In genomic region chr6:47476794-47477496, GRCh38 we compare ENCODE assay signal across 8 cellular contexts. TPM values are rescaled to one million over a fixed set of nuclear protein-coding genes. Genes with fewer than 3 reads are reported as not detected.
DNase-seq lines count a peak whose midpoint lies in the region; ATAC-seq and TF ChIP-seq lines count a peak whose summit lies in the region.

No MANE protein-coding gene starts in this region.

- H3K9ac ChIP-seq in SK-N-MC (ENCODE audit: insufficient read length), result peak overlapping the region; percentile 46

- TF ChIP-seq EP300 in ovary (IDR thresholded peaks at IDR 0.05), result no peak

- H3K36me3 ChIP-seq in SK-N-MC (ENCODE audit: insufficient read depth, low read length), result no peaks in the 10 kb centered on the region
- no peaks in the 10 kb centered on the region for H3K36me3 ChIP-seq in esophagus squamous epithelium
- H3K36me3 ChIP-seq in ovary, result no peaks in the 10 kb centered on the region

- H3K9me3 ChIP-seq in SK-N-MC (ENCODE audit: low read depth, low read length) (no peaks in the 10 kb centered on the region), esophagus squamous epithelium (no peaks in the 10 kb centered on the region), ovary (no peaks in the 10 kb centered on the region)

- 7% methylated on average over 14 to 16 of the region's 21 CpGs for WGBS in esophagus squamous epithelium, 2 donors
- WGBS in ovary, 3 donors, result 11 to 14% (median 13%) methylated on average over 21 of the region's 21 CpGs

- H3K4me1 ChIP-seq in esophagus squamous epithelium (peaks cover 4 to 42% (median 26%) of the 10 kb centered on the region in 3 donors), ovary (ENCODE audit: insufficient read depth) (peaks cover 3% of the 10 kb centered on the region)

- H3K4me3 ChIP-seq in SK-N-MC (peak overlapping the region; percentile 75), esophagus squamous epithelium (peak overlapping the region; percentile 97 to 98 (median 98)), ovary (peak overlapping the region; percentile 72)

- DNase-seq in NCI-H446 treated with DMSO at 0.1 percent for 48 hours (lab: John Stamatoyannopoulos, UW) (peak; percentile 7), NCI-H446 (lab: John Stamatoyannopoulos, UW) (no peak), SK-N-MC (ENCODE audit: low read depth, low spot score) (no peak), esophagus squamous epithelium (lab: John Stamatoyannopoulos, UW) (no peak), ovary (no peak), NCI-H82 (lab: John Stamatoyannopoulos, UW) (no peak)
- DNase-seq in stimulated activated CD4-positive, alpha-beta T cell treated with anti-CD3 and anti-CD28 coated beads, Interleukin-4, amount 100 ng/mL, for 4 hours, result no peak

- TF ChIP-seq POLR2A in esophagus squamous epithelium (IDR thresholded peaks at IDR 0.05) (no peak), ovary (IDR thresholded peaks at IDR 0.05) (no peak)

- no peak overlapping the region for H3K27ac ChIP-seq in SK-N-MC
- peak overlapping the region; percentile 99 to 100 (median 100) for H3K27ac ChIP-seq in esophagus squamous epithelium
- peak overlapping the region; percentile 90 to 92 for H3K27ac ChIP-seq in ovary

- ATAC-seq in HG03378 (IDR thresholded peaks at IDR 0.05; ENCODE audit: unreplicated experiment), result no peak

- intact Hi-C loops in esophagus squamous epithelium (cut with DNase I), result no loop called here
- intact Hi-C loops in ovary (cut with DNase I), result no loop called here

- no peak for TF ChIP-seq CTCF in esophagus squamous epithelium (IDR thresholded peaks at IDR 0.05)
- TF ChIP-seq CTCF in ovary (IDR thresholded peaks at IDR 0.05), result no peak

- H3K27me3 ChIP-seq in esophagus squamous epithelium, result no peaks in the 10 kb centered on the region
- no peaks in the 10 kb centered on the region for H3K27me3 ChIP-seq in ovary

RNA-seq across cellular contexts. Expression of gene CD2AP, which starts 0.6 kb away (rescaled TPM):
- total RNA-seq in esophagus squamous epithelium (10 to 100 TPM; 23.4 to 33.9 (median 30.4) TPM), ovary (10 to 100 TPM; 14.6 to 40.7 (median 17.6) TPM)
- polyA plus RNA-seq in ovary, result 10 to 100 TPM in 1 of 2 donors, 1 to 10 TPM in 1; 6.9 to 10.1 TPM
